Comparison of ENCODE assay signal across 1 cellular context in genomic region chr4:147482281-147482680, GRCh38.
TF ChIP-seq lines count a peak whose summit lies in the region.

No MANE protein-coding gene starts in this region.

TF ChIP-seq in GM23338, 12 proteins besides CTCF, POLR2A, EP300 and RAD21 (continued from another document):
- no peak for TF ChIP-seq ZNF462 (CRISPR knock-in tag; IDR thresholded peaks at IDR 0.05)
- TF ChIP-seq ZNF114 (CRISPR knock-in tag; IDR thresholded peaks at IDR 0.05), result no peak
- no peak for TF ChIP-seq POLR2AphosphoS5 (IDR thresholded peaks at IDR 0.05; ENCODE audit: low read depth)
